29 cellular contexts compared by ENCODE assay signal in genomic region chr19:45159971-45160324, GRCh38. TPM values are rescaled to one million over a fixed set of nuclear protein-coding genes. Genes with fewer than 3 reads are reported as not detected.
A peak's percentile ranks its signal among the peaks of the same experiment; 100 is the strongest.
DNase-seq lines count a peak whose midpoint lies in the region; ATAC-seq and TF ChIP-seq lines count a peak whose summit lies in the region.
"Had no signal": no experiment of that assay in that cellular context is flagged by ENCODE, and none has a peak within 500 bp of the region (broad histone marks: within the 10 kb centered on the region; RNA-seq: fewer than 3 reads in every experiment).

No MANE protein-coding gene starts in this region.

- H3K36me3 Mint-ChIP-seq in Calu3 (ENCODE audit: insufficient read depth, unreplicated experiment) = peaks cover 64% of the 10 kb centered on the region
- H3K36me3 Mint-ChIP-seq in activated T-helper 17 cell treated with anti-CD3 and anti-CD28 coated beads, Interleukin-2, amount 50 U/mL, for 72 hours (ENCODE audit: low read depth) = no peaks in the 10 kb centered on the region
- H3K36me3 Mint-ChIP-seq: CD4-positive, alpha-beta memory T cell had no signal

- H3K4ac ChIP-seq in neuronal stem cell (ENCODE audit: low read length) = no peak overlapping the region

- H4K20me1 ChIP-seq in BLaER1 = no peaks in the 10 kb centered on the region

- intact Hi-C loops in Calu3 (cut with micrococcal nuclease; ENCODE audit: unreplicated experiment) = no loop called here

- no peak overlapping the region for H2AFZ ChIP-seq in neuronal stem cell (ENCODE audit: low read length)
- H2AFZ ChIP-seq: PC-9 had no signal

- peak overlapping the region; percentile 81 for H2AK5ac ChIP-seq in neuronal stem cell (ENCODE audit: low read depth, low read length)

- no peak overlapping the region for H3K14ac ChIP-seq in neuronal stem cell (ENCODE audit: low read length)

- H2BK12ac ChIP-seq in neuronal stem cell (ENCODE audit: low read length) = no peak overlapping the region

- H3K4me2 ChIP-seq in BLaER1 = no peak overlapping the region
- H3K4me2 ChIP-seq in neuronal stem cell (ENCODE audit: insufficient read depth, low read length, poor library complexity, severe bottlenecking) = no peak overlapping the region
- H3K4me2 ChIP-seq: A549 had no signal

- BruUV-seq in Calu3 (replicated peaks; lab: Mats Ljungman, UMichigan) = no TSS peak

- H3K4me3 Mint-ChIP-seq in Calu3 (ENCODE audit: low read depth, unreplicated experiment) = no peak overlapping the region
- no peak overlapping the region for H3K4me3 Mint-ChIP-seq in activated T-helper 17 cell treated with anti-CD3 and anti-CD28 coated beads, Interleukin-2, amount 50 U/mL, for 72 hours
- H3K4me3 Mint-ChIP-seq: CD4-positive, alpha-beta memory T cell had no signal

- H3K18ac ChIP-seq in neuronal stem cell (ENCODE audit: low read length) = peak overlapping the region; percentile 57

- DNase-seq in Calu3 (no peak), neuronal stem cell (ENCODE audit: low spot score) (no peak), T-helper 9 cell (no peak), medulla oblongata (ENCODE audit: extremely low spot score) (no peak)
- DNase-seq: AML-193; C1 segment of cervical spinal cord; COR-L47; DMS 273 treated with DMSO at 0.1 percent for 48 hours; DMS79; EL; GDM1; HCEC 1CT; Karpas-422; NCI-H1092; NCI-H1436; NCI-H187; NCI-H2171 treated with DMSO at 0.1 percent for 48 hours; NCI-H446; NCI-H526; NCI-H82; NK-92 treated with Interleukin-12 subunit alpha and Interleukin-12 subunit beta, amount 100 ng/mL, for 24 hours; PC-9; SHP77 treated with DMSO at 0.1 percent for 48 hours had no signal

- H3K4me3 ChIP-seq in BLaER1 (no peak overlapping the region), neuronal stem cell (ENCODE audit: low read length in 2 of 2) (no peak overlapping the region)
- H3K4me3 ChIP-seq: A549, GM12878, PC-9 had no signal

- peaks cover 2% of the 10 kb centered on the region for H3K79me1 ChIP-seq in neuronal stem cell (ENCODE audit: low read depth, low read length)

- no peak for ATAC-seq in activated T-helper 17 cell treated with anti-CD3 and anti-CD28 coated beads, Interleukin-2, amount 50 U/mL, for 72 hours (replicated peaks)
- ATAC-seq in HG03378 (IDR thresholded peaks at IDR 0.05; ENCODE audit: unreplicated experiment) = no peak
- ATAC-seq: A549, GM12878 had no signal

- H3K36me3 ChIP-seq in BLaER1 (no peaks in the 10 kb centered on the region), neuronal stem cell (replicated peaks in 1 of 2; ENCODE audit: control insufficient read depth in 2 of 2, insufficient read depth in 2 of 2, low read length in 2 of 2) (no peaks in the 10 kb centered on the region)

- no CpG with 5 or more reads among the region's 10 CpGs for WGBS in neuronal stem cell (ENCODE audit: extremely low coverage in 2 of 2, insufficient read length in 2 of 2, insufficient replicate concordance in 1 of 2), 2 donors

- H3K9ac ChIP-seq in BLaER1 = 0 out of 2 replicates have a peak overlapping the region, but pooled peaks have one; percentile 19
- H3K9ac ChIP-seq in neuronal stem cell (ENCODE audit: low read depth, low read length, poor library complexity) = no peak overlapping the region

- peak overlapping the region; percentile 37 for H2BK15ac ChIP-seq in neuronal stem cell (ENCODE audit: low read length)

- H3K23ac ChIP-seq in neuronal stem cell (ENCODE audit: low read depth, low read length, poor library complexity) = peak overlapping the region; percentile 67

- no peaks in the 10 kb centered on the region for H3K9me3 ChIP-seq in BLaER1
- H3K9me3 ChIP-seq in neuronal stem cell (replicated peaks in 1 of 2; ENCODE audit: control insufficient read depth in 2 of 2, insufficient read depth in 1 of 2, low read depth in 1 of 2, low read length in 2 of 2) = no peaks in the 10 kb centered on the region
- H3K9me3 ChIP-seq: A549 had no signal

- H3K4me1 ChIP-seq in BLaER1 = peaks cover 37% of the 10 kb centered on the region
- peaks cover 0 to 5% of the 10 kb centered on the region in 2 donors for H3K4me1 ChIP-seq in neuronal stem cell (ENCODE audit: control insufficient read depth in 2 of 2, insufficient read depth in 1 of 2, low read depth in 1 of 2, low read length in 2 of 2)

- H3K27ac ChIP-seq in BLaER1 (no peak overlapping the region), neuronal stem cell (replicated peaks; ENCODE audit: low read length) (no peak overlapping the region)
- H3K27ac ChIP-seq: A549, PC-9 had no signal

- H3K27ac Mint-ChIP-seq in Calu3 (ENCODE audit: unreplicated experiment) = peak overlapping the region; percentile 3
- H3K27ac Mint-ChIP-seq in activated T-helper 17 cell treated with anti-CD3 and anti-CD28 coated beads, Interleukin-2, amount 50 U/mL, for 72 hours = peak overlapping the region; percentile 6

- CTCF ChIA-PET in Calu3 (lab: Charles Lee) = no interaction called here

- H3K4me1 Mint-ChIP-seq in Calu3 (ENCODE audit: low read depth, unreplicated experiment) = peaks cover 48% of the 10 kb centered on the region
- peaks cover 11% of the 10 kb centered on the region for H3K4me1 Mint-ChIP-seq in activated T-helper 17 cell treated with anti-CD3 and anti-CD28 coated beads, Interleukin-2, amount 50 U/mL, for 72 hours

- H4K8ac ChIP-seq in neuronal stem cell (ENCODE audit: low read depth, low read length) = no peak overlapping the region

- no peak overlapping the region for H2BK5ac ChIP-seq in neuronal stem cell (ENCODE audit: low read length)

- no peak overlapping the region for H2BK120ac ChIP-seq in neuronal stem cell (ENCODE audit: low read depth, low read length)

- no peaks in the 10 kb centered on the region for H3K9me3 Mint-ChIP-seq in Calu3 (ENCODE audit: low read depth, unreplicated experiment)
- no peaks in the 10 kb centered on the region for H3K9me3 Mint-ChIP-seq in activated T-helper 17 cell treated with anti-CD3 and anti-CD28 coated beads, Interleukin-2, amount 50 U/mL, for 72 hours
- H3K9me3 Mint-ChIP-seq: CD4-positive, alpha-beta memory T cell had no signal

- H3K27me3 Mint-ChIP-seq in Calu3 (ENCODE audit: unreplicated experiment) = peaks cover 25% of the 10 kb centered on the region
- peaks cover 3% of the 10 kb centered on the region for H3K27me3 Mint-ChIP-seq in activated T-helper 17 cell treated with anti-CD3 and anti-CD28 coated beads, Interleukin-2, amount 50 U/mL, for 72 hours

- no peak overlapping the region for H4K91ac ChIP-seq in neuronal stem cell (ENCODE audit: low read depth, low read length, poor library complexity)

- no peak for TF ChIP-seq CTCF in Calu3 (IDR thresholded peaks at IDR 0.05; ENCODE audit: unreplicated experiment)

- peaks cover 2% of the 10 kb centered on the region; the same call in 1 of the 2 replicates for H3K27me3 ChIP-seq in BLaER1
- peaks cover 0 to 31% (median 2%) of the 10 kb centered on the region in 3 experiments for H3K27me3 ChIP-seq in neuronal stem cell (ENCODE audit: control insufficient read depth in 3 of 3, insufficient read depth in 3 of 3, low read depth in 1 of 3, low read length in 3 of 3)

RNA-seq across cellular contexts. Expression of gene NKPD1, which starts 0.8 kb away (rescaled TPM):
- 0.64 TPM in 2 replicates for total RNA-seq in Calu3 (2022)
- under 1 TPM; 0.06 to 0.40 TPM for total RNA-seq in activated T-helper 17 cell treated with anti-CD3 and anti-CD28 coated beads, Interleukin-2, amount 50 U/mL, for 72 hours
- 0.28 TPM for polyA plus RNA-seq in neuronal stem cell (2013, experiment 1 of 2)
- 0.33 TPM for polyA plus RNA-seq in neuronal stem cell (2013, experiment 2 of 2)

RNA-seq across cellular contexts. Expression of gene TRAPPC6A, which starts 18.1 kb away (rescaled TPM):
- 55.7 and 57.0 TPM in 2 replicates for total RNA-seq in Calu3 (2022)
- total RNA-seq in activated T-helper 17 cell treated with anti-CD3 and anti-CD28 coated beads, Interleukin-2, amount 50 U/mL, for 72 hours = 10 to 100 TPM; 12.9 to 32.1 TPM
- polyA plus RNA-seq in neuronal stem cell (2013, experiment 1 of 2) = 50.4 TPM
- polyA plus RNA-seq in neuronal stem cell (2013, experiment 2 of 2) = 51.0 TPM

RNA-seq across cellular contexts. Expression of gene BLOC1S3, which starts 18.6 kb away (rescaled TPM):
- total RNA-seq in Calu3 (2022) = 22.7 and 25.2 TPM in 2 replicates
- 10 to 100 TPM; 13.9 to 16.7 TPM for total RNA-seq in activated T-helper 17 cell treated with anti-CD3 and anti-CD28 coated beads, Interleukin-2, amount 50 U/mL, for 72 hours
- polyA plus RNA-seq in neuronal stem cell (2013, experiment 1 of 2) = 3.6 TPM
- polyA plus RNA-seq in neuronal stem cell (2013, experiment 2 of 2) = 3.7 TPM
